In the genomic region with DNA sequence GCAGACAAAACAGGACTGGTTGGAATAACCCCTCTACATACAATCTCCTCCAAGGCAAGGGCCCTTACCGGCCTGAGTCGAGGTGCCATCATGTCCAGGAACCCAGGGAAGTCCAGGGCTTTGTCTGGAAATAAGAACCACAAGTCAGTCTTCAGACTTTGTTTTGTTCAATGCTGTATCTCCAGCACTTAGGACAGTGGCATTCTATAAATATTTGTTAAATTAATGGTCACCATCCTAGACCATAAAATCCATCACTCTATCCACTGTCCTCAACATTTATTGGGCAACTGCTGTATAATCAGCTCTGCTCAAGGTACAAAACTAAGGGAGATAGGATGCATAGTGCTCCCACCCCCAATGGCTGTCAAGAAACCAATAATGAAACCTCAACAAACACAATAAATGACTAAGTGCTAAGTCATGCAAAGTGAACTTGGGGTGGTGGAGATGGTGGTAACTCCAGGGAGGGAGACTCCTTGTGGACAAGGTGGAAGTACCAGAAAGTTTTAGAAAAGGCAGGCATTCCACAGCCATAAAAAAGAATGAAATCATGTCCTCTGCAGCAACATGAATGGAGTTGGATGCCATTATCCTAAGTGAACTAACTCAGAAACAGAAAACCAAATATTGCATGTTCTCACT, we compare ENCODE assay signal across 9 cellular contexts. TPM values are rescaled to one million over a fixed set of nuclear protein-coding genes. Genes with fewer than 3 reads are reported as not detected.
A peak's percentile ranks its signal among the peaks of the same experiment; 100 is the strongest.
DNase-seq lines count a peak whose midpoint lies in the region; ATAC-seq and TF ChIP-seq lines count a peak whose summit lies in the region.
"Had no signal": no experiment of that assay in that cellular context is flagged by ENCODE, and none has a peak within 500 bp of the region (broad histone marks: within the 10 kb centered on the region; RNA-seq: fewer than 3 reads in every experiment).

No MANE protein-coding gene starts in this region.

- no peaks in the 10 kb centered on the region for H3K27me3 Mint-ChIP-seq in CD8-positive, alpha-beta memory T cell
- no peaks in the 10 kb centered on the region for H3K27me3 Mint-ChIP-seq in activated naive CD8-positive, alpha-beta T cell treated with anti-CD3 and anti-CD28 coated beads, Interleukin-2, amount 50 U/mL, for 24 hours

- H3K27ac ChIP-seq in CD8-positive, alpha-beta memory T cell (ENCODE audit: low read depth, low read length): no peak overlapping the region
- no peak overlapping the region for H3K27ac ChIP-seq in upper lobe of right lung
- H3K27ac ChIP-seq: KMS-11 had no signal

- TF ChIP-seq CTCF in upper lobe of right lung (IDR thresholded peaks at IDR 0.05): no peak

- ATAC-seq in GM19351 (IDR thresholded peaks at IDR 0.05; ENCODE audit: unreplicated experiment) (peak; percentile 39), HG03558 (IDR thresholded peaks at IDR 0.05; ENCODE audit: extremely low read depth, unreplicated experiment) (peak; percentile 64), upper lobe of right lung (no peak)
- peak; percentile 42 for ATAC-seq in activated naive CD8-positive, alpha-beta T cell treated with anti-CD3 and anti-CD28 coated beads, Interleukin-2, amount 50 U/mL, for 24 hours

- H3K36me3 ChIP-seq in CD8-positive, alpha-beta memory T cell (ENCODE audit: insufficient read depth, low read length): no peaks in the 10 kb centered on the region
- peaks cover 22% of the 10 kb centered on the region for H3K36me3 ChIP-seq in upper lobe of right lung

- no peak for DNase-seq in CD8-positive, alpha-beta memory T cell
- DNase-seq in activated naive CD8-positive, alpha-beta T cell treated with anti-CD3 and anti-CD28 coated beads, Interleukin-2, amount 50 U/mL, for 24 hours: no peak
- no peak for DNase-seq in NCI-H2081 treated with DMSO at 0.1 percent for 48 hours (lab: John Stamatoyannopoulos, UW)
- DNase-seq in upper lobe of right lung: no peak
- no peak for DNase-seq in NCI-H1417 (lab: John Stamatoyannopoulos, UW)
- no peak for DNase-seq in NOMO-1 (lab: John Stamatoyannopoulos, UW; ENCODE audit: unreplicated experiment in 2 of 2)

- peaks cover 10% of the 10 kb centered on the region for H3K4me1 ChIP-seq in CD8-positive, alpha-beta memory T cell (ENCODE audit: insufficient read depth, low read length)
- peaks cover 6% of the 10 kb centered on the region for H3K4me1 ChIP-seq in upper lobe of right lung

- POLR2A ChIA-PET in CD8-positive, alpha-beta memory T cell (lab: Charles Lee): interaction anchor here (1.6 kb wide), 1 partner anchor 9 kb away, joined by 6 read pairs; the partner anchor contains the start of gene FCHSD1

- H3K4me3 Mint-ChIP-seq in CD8-positive, alpha-beta memory T cell: peak overlapping the region in 1 of 7 donors; percentile 15
- H3K4me3 Mint-ChIP-seq in activated naive CD8-positive, alpha-beta T cell treated with anti-CD3 and anti-CD28 coated beads, Interleukin-2, amount 50 U/mL, for 24 hours: no peak overlapping the region

- peak overlapping the region in 7 of 8 donors; percentile 2 to 89 (median 19) for H3K27ac Mint-ChIP-seq in CD8-positive, alpha-beta memory T cell
- peak overlapping the region; percentile 63 for H3K27ac Mint-ChIP-seq in activated naive CD8-positive, alpha-beta T cell treated with anti-CD3 and anti-CD28 coated beads, Interleukin-2, amount 50 U/mL, for 24 hours

- peaks cover 5 to 26% (median 9%) of the 10 kb centered on the region in 3 donors for H3K4me1 Mint-ChIP-seq in CD8-positive, alpha-beta memory T cell
- H3K4me1 Mint-ChIP-seq in activated naive CD8-positive, alpha-beta T cell treated with anti-CD3 and anti-CD28 coated beads, Interleukin-2, amount 50 U/mL, for 24 hours: peaks cover 31% of the 10 kb centered on the region

- CTCF ChIA-PET in CD8-positive, alpha-beta memory T cell (lab: Charles Lee): interaction anchor here (0.8 to 2.9 kb wide), 5 partner anchors 9 to 327 kb away, joined by 3 to 9 read pairs (median 4); partner anchors contain the start of genes DIAPH1, FCHSD1 and RNF14

- H3K36me3 Mint-ChIP-seq in CD8-positive, alpha-beta memory T cell: peaks cover 0 to 68% (median 4%) of the 10 kb centered on the region in 3 donors
- peaks cover 33% of the 10 kb centered on the region for H3K36me3 Mint-ChIP-seq in activated naive CD8-positive, alpha-beta T cell treated with anti-CD3 and anti-CD28 coated beads, Interleukin-2, amount 50 U/mL, for 24 hours (ENCODE audit: low read depth)

- no peaks in the 10 kb centered on the region for H3K27me3 ChIP-seq in CD8-positive, alpha-beta memory T cell (ENCODE audit: insufficient read depth, low read length, poor library complexity, severe bottlenecking)
- no peaks in the 10 kb centered on the region for H3K27me3 ChIP-seq in upper lobe of right lung

- intact Hi-C loops in upper lobe of right lung (cut with DNase I): no loop called here

- no peak overlapping the region for H3K4me3 ChIP-seq in CD8-positive, alpha-beta memory T cell (ENCODE audit: low read length)
- H3K4me3 ChIP-seq in upper lobe of right lung: no peak overlapping the region

- H3K9me3 Mint-ChIP-seq in CD8-positive, alpha-beta memory T cell: no peaks in the 10 kb centered on the region
- H3K9me3 Mint-ChIP-seq in activated naive CD8-positive, alpha-beta T cell treated with anti-CD3 and anti-CD28 coated beads, Interleukin-2, amount 50 U/mL, for 24 hours: no peaks in the 10 kb centered on the region

- no peaks in the 10 kb centered on the region for H3K9me3 ChIP-seq in CD8-positive, alpha-beta memory T cell (ENCODE audit: low read length)
- no peaks in the 10 kb centered on the region for H3K9me3 ChIP-seq in upper lobe of right lung

RNA-seq across cellular contexts. Expression of gene RELL2, which starts 5.0 kb away (rescaled TPM):
- total RNA-seq in CD8-positive, alpha-beta memory T cell: 10 to 100 TPM; 24.8 to 26.2 TPM
- 3.7 TPM for polyA plus RNA-seq in CD8-positive, alpha-beta memory T cell
- total RNA-seq in upper lobe of right lung: 6.1 TPM

RNA-seq across cellular contexts. Expression of gene HDAC3, which starts 5.1 kb away (rescaled TPM):
- total RNA-seq in CD8-positive, alpha-beta memory T cell: 10 to 100 TPM; 74.8 to 78.6 TPM
- 92.8 TPM for polyA plus RNA-seq in CD8-positive, alpha-beta memory T cell
- 42.1 TPM for total RNA-seq in upper lobe of right lung

RNA-seq across cellular contexts. Expression of gene FCHSD1, which starts 9.5 kb away (rescaled TPM):
- 10 to 100 TPM; 31.1 to 33.7 TPM for total RNA-seq in CD8-positive, alpha-beta memory T cell
- polyA plus RNA-seq in CD8-positive, alpha-beta memory T cell: 14.6 TPM
- 13.6 TPM for total RNA-seq in upper lobe of right lung

RNA-seq across cellular contexts. Expression of gene DIAPH1, which starts 23.0 kb away (rescaled TPM):
- 100 to 1,000 TPM; 212 to 217 TPM for total RNA-seq in CD8-positive, alpha-beta memory T cell
- 151 TPM for polyA plus RNA-seq in CD8-positive, alpha-beta memory T cell
- total RNA-seq in upper lobe of right lung: 118 TPM

RNA-seq across cellular contexts. Expression of gene ARAP3, which starts 40.3 kb away (rescaled TPM):
- total RNA-seq in CD8-positive, alpha-beta memory T cell: 1 to 10 TPM; 6.9 to 7.9 TPM
- 0.20 TPM for polyA plus RNA-seq in CD8-positive, alpha-beta memory T cell
- 42.4 TPM for total RNA-seq in upper lobe of right lung
